Comparison of ENCODE assay signal across 13 cellular contexts in the genomic region with DNA sequence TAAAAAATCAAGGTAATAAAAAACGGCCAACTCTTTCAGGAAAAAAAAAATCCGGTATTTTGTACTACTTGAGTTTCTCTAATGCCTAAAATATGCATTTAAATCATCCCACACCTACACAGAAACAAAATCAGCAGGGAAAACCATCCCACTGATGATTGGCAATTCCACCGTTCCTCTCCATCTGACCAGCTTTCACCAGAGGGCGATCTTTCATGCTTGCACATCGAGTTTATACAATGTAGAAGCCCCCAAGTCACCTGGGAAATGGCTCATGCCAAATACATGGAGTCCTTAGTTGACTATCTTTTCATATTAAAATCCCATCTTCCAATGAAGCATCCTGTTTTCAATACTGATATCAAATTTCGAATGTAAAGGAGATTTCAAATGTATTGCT.
DNase-seq lines count a peak whose midpoint lies in the region; ATAC-seq and TF ChIP-seq lines count a peak whose summit lies in the region.
"Had no signal": no experiment of that assay in that cellular context is flagged by ENCODE, and none has a peak within 500 bp of the region (broad histone marks: within the 10 kb centered on the region; RNA-seq: fewer than 3 reads in every experiment).

No MANE protein-coding gene starts in this region.

- H3K4me1 Mint-ChIP-seq in MCF 10A (ENCODE audit: insufficient read depth, unreplicated experiment): peaks cover 3% of the 10 kb centered on the region
- H3K4me1 Mint-ChIP-seq: central memory CD8-positive, alpha-beta T cell; naive thymus-derived CD8-positive, alpha-beta T cell had no signal

- BruUV-seq in MCF 10A (replicated peaks; lab: Mats Ljungman, UMichigan): no TSS peak
- no TSS peak for BruUV-seq in Panc1 (replicated peaks; lab: Mats Ljungman, UMichigan)

- DNase-seq in MCF 10A (ENCODE audit: unreplicated experiment): peak; percentile 10
- no peak for DNase-seq in breast epithelium (ENCODE audit: low spot score in 2 of 2)
- no peak for DNase-seq in Panc1 (ENCODE audit: low read depth, low spot score)
- no peak for DNase-seq in fibroblast of mammary gland (ENCODE audit: low read depth)
- no peak for DNase-seq in anterior cingulate cortex (lab: John Stamatoyannopoulos, UW)
- DNase-seq in GF-D8 (lab: John Stamatoyannopoulos, UW): no peak
- no peak for DNase-seq in NAMALWA (ENCODE audit: low spot score)
- DNase-seq in NCI-H510A (lab: John Stamatoyannopoulos, UW): no peak
- DNase-seq: naive thymus-derived CD8-positive, alpha-beta T cell; NCI-H2171; SHP77 treated with DMSO at 0.1 percent for 48 hours had no signal

- H3K27me3 ChIP-seq in breast epithelium (peaks cover 0 to 23% of the 10 kb centered on the region in 2 donors), Panc1 (ENCODE audit: control insufficient read depth, insufficient read depth, low read length) (no peaks in the 10 kb centered on the region)
- H3K27me3 ChIP-seq: BLaER1 had no signal

- intact Hi-C loops in MCF 10A (cut with micrococcal nuclease): loop anchor here (5.0 kb wide), 1 partner anchor 148 kb away; no protein-coding TSS in a partner anchor
- intact Hi-C loops in breast epithelium (cut with DNase I; ENCODE audit: low total_unique reads): no loop called here
- intact Hi-C loops in Panc1 (cut with micrococcal nuclease; ENCODE audit: unreplicated experiment): no loop called here

- H3K4me1 ChIP-seq in breast epithelium: no peaks in the 10 kb centered on the region
- no peaks in the 10 kb centered on the region for H3K4me1 ChIP-seq in Panc1 (ENCODE audit: control insufficient read depth, insufficient read depth, low read length)
- H3K4me1 ChIP-seq: BLaER1 had no signal

- no peaks in the 10 kb centered on the region for H3K9me3 Mint-ChIP-seq in MCF 10A (ENCODE audit: unreplicated experiment)
- H3K9me3 Mint-ChIP-seq: central memory CD8-positive, alpha-beta T cell had no signal

- TF ChIP-seq CTCF in MCF 10A (IDR thresholded peaks at IDR 0.05; ENCODE audit: unreplicated experiment): peak; percentile 14
- TF ChIP-seq CTCF in breast epithelium (IDR thresholded peaks at IDR 0.05): no peak
- TF ChIP-seq CTCF in Panc1 (IDR thresholded peaks at IDR 0.05): peak; percentile 61
- TF ChIP-seq CTCF in fibroblast of mammary gland (conservative IDR thresholded peaks at IDR 0.05; ENCODE audit: control insufficient read depth, insufficient read depth, low read depth, low read length): peak; percentile 26

- H3K36me3 Mint-ChIP-seq in MCF 10A (ENCODE audit: insufficient read depth, unreplicated experiment): no peaks in the 10 kb centered on the region
- H3K36me3 Mint-ChIP-seq: naive thymus-derived CD8-positive, alpha-beta T cell had no signal

- peaks cover 46% of the 10 kb centered on the region for H3K27me3 Mint-ChIP-seq in MCF 10A (ENCODE audit: insufficient read depth, unreplicated experiment)
- H3K27me3 Mint-ChIP-seq: central memory CD8-positive, alpha-beta T cell had no signal

- H3K9me3 ChIP-seq in breast epithelium: no peaks in the 10 kb centered on the region
- H3K9me3 ChIP-seq in Panc1 (ENCODE audit: control insufficient read depth, insufficient read depth, low read depth, low read length): no peaks in the 10 kb centered on the region
- H3K9me3 ChIP-seq: BLaER1 had no signal

- H3K36me3 ChIP-seq in breast epithelium: no peaks in the 10 kb centered on the region
- H3K36me3 ChIP-seq in Panc1 (ENCODE audit: control insufficient read depth, insufficient read depth, low read length): no peaks in the 10 kb centered on the region
- H3K36me3 ChIP-seq: BLaER1 had no signal

- no peak for TF ChIP-seq POLR2A in breast epithelium (IDR thresholded peaks at IDR 0.05)

- H3K27ac Mint-ChIP-seq in MCF 10A (ENCODE audit: low read depth, unreplicated experiment): no peak overlapping the region
- H3K27ac Mint-ChIP-seq: naive thymus-derived CD8-positive, alpha-beta T cell had no signal

- in situ Hi-C loops in Panc1 (cut with HindIII; ENCODE audit: low pct_unique_long_range_greater_than_20kb, low sequenced_read_pairs): no loop called here

- H3K4me3 Mint-ChIP-seq in MCF 10A (ENCODE audit: unreplicated experiment): no peak overlapping the region
- H3K4me3 Mint-ChIP-seq: central memory CD8-positive, alpha-beta T cell; naive thymus-derived CD8-positive, alpha-beta T cell had no signal

- no peak for ATAC-seq in Panc1
- ATAC-seq: naive thymus-derived CD8-positive, alpha-beta T cell had no signal

- no peak overlapping the region for H3K4me3 ChIP-seq in breast epithelium
- no peak overlapping the region for H3K4me3 ChIP-seq in Panc1 (ENCODE audit: low read depth in 2 of 2, low read length in 2 of 2)
- no peak overlapping the region for H3K4me3 ChIP-seq in fibroblast of mammary gland (ENCODE audit: control insufficient read depth, low read depth, low read length)
- H3K4me3 ChIP-seq: BLaER1 had no signal

- CTCF ChIA-PET in MCF 10A (lab: Yijun Ruan, JAX): interaction anchor here (0.6 to 0.7 kb wide), 3 partner anchors 22 to 1417 kb away, joined by 3 to 5 read pairs (median 4); no protein-coding TSS in a partner anchor
- CTCF ChIA-PET in Panc1 (lab: Charles Lee): interaction anchor here (0.7 kb wide), 1 partner anchor 68 kb away, joined by 3 read pairs; no protein-coding TSS in a partner anchor

- H3K27ac ChIP-seq in breast epithelium: no peak overlapping the region
- no peak overlapping the region for H3K27ac ChIP-seq in Panc1 (ENCODE audit: low read length)
- H3K27ac ChIP-seq: BLaER1 had no signal

- POLR2A ChIA-PET in MCF 10A (lab: Yijun Ruan, JAX) (interaction anchor here (0.7 kb wide), 1 partner anchor 7 kb away, joined by 4 read pairs; no protein-coding TSS in a partner anchor), Panc1 (lab: Charles Lee) (no interaction called here)

Comparison
In these comparisons a context has a peak if more than half of its experiments do, and no peak if none do; other contexts are left out.
1. CTCF ChIP-seq: peak in MCF 10A (single experiment), Panc1 (single experiment) and fibroblast of mammary gland (single experiment); none in breast epithelium (0 of 3).